ENCODE assay signal across 17 cellular contexts in genomic region chr5:97191893-97192292, GRCh38. TPM values are rescaled to one million over a fixed set of nuclear protein-coding genes. Genes with fewer than 3 reads are reported as not detected.
DNase-seq lines count a peak whose midpoint lies in the region; ATAC-seq, FAIRE-seq and TF ChIP-seq lines count a peak whose summit lies in the region.
"Had no signal": no experiment of that assay in that cellular context is flagged by ENCODE, and none has a peak within 500 bp of the region (broad histone marks: within the 10 kb centered on the region; RNA-seq: fewer than 3 reads in every experiment).

No MANE protein-coding gene starts in this region.

- H3K79me2 ChIP-seq in KMS-11 (ENCODE audit: insufficient read depth, low read depth), result no peaks in the 10 kb centered on the region

- TF ChIP-seq CTCF in KMS-11 (conservative IDR thresholded peaks at IDR 0.05; ENCODE audit: low read depth, low read length) (no peak), heart right ventricle (IDR thresholded peaks at IDR 0.05) (no peak)

- H3K4me1 ChIP-seq in BLaER1 (peaks cover 37% of the 10 kb centered on the region), KMS-11 (ENCODE audit: low read depth, poor library complexity, severe bottlenecking) (peaks cover 40% of the 10 kb centered on the region), SJCRH30 (peaks cover 8% of the 10 kb centered on the region), heart right ventricle (peaks cover 0 to 8% (median 0%) of the 10 kb centered on the region in 9 donors)

- H3K9ac ChIP-seq in BLaER1, result no peak overlapping the region
- H3K9ac ChIP-seq in KMS-11, result peak overlapping the region; percentile 46; the same call in 1 of the 2 replicates

- H3K9me3 ChIP-seq in BLaER1 (peaks cover 66% of the 10 kb centered on the region), SJCRH30 (replicated peaks) (no peaks in the 10 kb centered on the region), heart right ventricle (peaks cover 0 to 20% (median 0%) of the 10 kb centered on the region in 11 donors)

- H3K4me3 ChIP-seq in BLaER1 (peak overlapping the region; percentile 54), KMS-11 (IDR thresholded peaks at IDR 0.05; ENCODE audit: insufficient read depth, low read depth, low read length) (no peak overlapping the region), SJCRH30 (peak overlapping the region; percentile 54; the same call in 1 of the 2 replicates), heart right ventricle (no peak overlapping the region)
- H3K4me3 ChIP-seq: GM23338 had no signal

- intact Hi-C loops in heart right ventricle (cut with DNase I), result no loop called here

- WGBS in heart right ventricle, 2 donors, result 83 to 84% methylated on average over 2 of the region's 2 CpGs

- ATAC-seq in heart right ventricle (no peak), left lobe of liver (no peak)

- H4K20me1 ChIP-seq in BLaER1 (no peaks in the 10 kb centered on the region), KMS-11 (ENCODE audit: insufficient read depth) (no peaks in the 10 kb centered on the region)

- H3K4me2 ChIP-seq in BLaER1 (peak overlapping the region; percentile 87; the same call in 1 of the 2 replicates), KMS-11 (peak overlapping the region; percentile 91)
- H3K4me2 ChIP-seq: GM23338 had no signal

- H3K36me3 ChIP-seq in BLaER1 (no peaks in the 10 kb centered on the region), KMS-11 (ENCODE audit: insufficient read depth) (no peaks in the 10 kb centered on the region), SJCRH30 (no peaks in the 10 kb centered on the region), heart right ventricle (no peaks in the 10 kb centered on the region)

- FAIRE-seq in islet of Langerhans (lab: Jason Lieb, UNC), result peak; percentile 33
- FAIRE-seq: G401.6 had no signal

- H3K27me3 ChIP-seq in BLaER1 (no peaks in the 10 kb centered on the region), KMS-11 (ENCODE audit: insufficient read depth, low read depth) (no peaks in the 10 kb centered on the region), SJCRH30 (no peaks in the 10 kb centered on the region), heart right ventricle (no peaks in the 10 kb centered on the region)

- H3K27ac ChIP-seq in BLaER1 (peak overlapping the region; percentile 84; the same call in 1 of the 2 replicates), KMS-11 (peak overlapping the region; percentile 78), SJCRH30 (peak overlapping the region; percentile 82; the same call in 1 of the 2 replicates), heart right ventricle (no peak overlapping the region)

- peak overlapping the region; percentile 46 for H2AFZ ChIP-seq in KMS-11 (ENCODE audit: low read depth)
- H2AFZ ChIP-seq: GM23338 had no signal

- DNase-seq in SJCRH30 (no peak), heart right ventricle (no peak), kidney glomerular epithelial cell (lab: John Stamatoyannopoulos, UW) (no peak), left lobe of liver (ENCODE audit: low spot score) (no peak)
- DNase-seq: 8988T; AML-193; C1 segment of cervical spinal cord; CD4-positive, alpha-beta T cell; DMS79; EL; H7 had no signal

RNA-seq across cellular contexts. Expression of gene RIOK2, which starts 8.8 kb away (rescaled TPM):
- 47.2 and 53.5 TPM in 2 replicates for total RNA-seq in SJCRH30 (2014; rRNA removed; shearing (Covaris generic))
- total RNA-seq in heart right ventricle, result 10 to 100 TPM; 16.4 to 23.9 (median 19.7) TPM
- polyA plus RNA-seq in heart right ventricle, result 10 to 100 TPM in 1 of 2 donors, 1 to 10 TPM in 1; 7.9 to 24.5 TPM
- total RNA-seq in left lobe of liver, result 8.8 TPM

RNA-seq across cellular contexts. Expression of gene LIX1, which starts 49.5 kb away (rescaled TPM):
- total RNA-seq in SJCRH30 (2014; rRNA removed; shearing (Covaris generic)), result 0.04 and 0.15 TPM in 2 replicates
- not detected for total RNA-seq in heart right ventricle
- under 1 TPM in 1 of 2 donors, not detected in 1; 0.01 TPM for polyA plus RNA-seq in heart right ventricle
- not detected for total RNA-seq in left lobe of liver
- total RNA-seq: CD4-positive, alpha-beta T cell; GM23338; HT-29 had no signal

Comparison
In these comparisons a context has a peak if more than half of its experiments do, and no peak if none do; other contexts are left out.
1. H3K27ac ChIP-seq: peak in BLaER1 (single experiment), KMS-11 (single experiment) and SJCRH30 (single experiment); none in heart right ventricle (0 of 10).
2. H3K4me3 ChIP-seq: peak in BLaER1 (single experiment) and SJCRH30 (single experiment); none in KMS-11 (single experiment) and heart right ventricle (0 of 10).